8 cellular contexts compared by ENCODE assay signal in genomic region chr2:191758420-191759199, GRCh38.
A peak's percentile ranks its signal among the peaks of the same experiment; 100 is the strongest.
DNase-seq lines count a peak whose midpoint lies in the region; ATAC-seq, FAIRE-seq and TF ChIP-seq lines count a peak whose summit lies in the region.

No MANE protein-coding gene starts in this region.

- peak; percentile 70 for TF ChIP-seq CTCF in VCaP (conservative IDR thresholded peaks at IDR 0.05)
- TF ChIP-seq CTCF in choroid plexus epithelial cell (conservative IDR thresholded peaks at IDR 0.05; ENCODE audit: low read depth, low read length): peak; percentile 86
- peak; percentile 1 for TF ChIP-seq CTCF in lung (IDR thresholded peaks at IDR 0.05; ENCODE audit: control extremely low read depth, extremely low read depth)
- TF ChIP-seq CTCF in testis (IDR thresholded peaks at IDR 0.05): peak in 1 of 3 experiments; percentile 23

- no peaks in the 10 kb centered on the region for H3K79me2 ChIP-seq in ACC112 (ENCODE audit: control insufficient read depth, insufficient read depth, low read length, unreplicated experiment)

- peak; percentile 100 for ATAC-seq in HG02852 (IDR thresholded peaks at IDR 0.05; ENCODE audit: unreplicated experiment)
- ATAC-seq in lung (ENCODE audit: insufficient read depth, low FRiP score): peak; percentile 94

- DNase-seq in GM18507 (ENCODE audit: extremely low spot score, insufficient read length, low read depth) (peak; percentile 57), NCI-H146 (lab: John Stamatoyannopoulos, UW) (peak; percentile 64), choroid plexus epithelial cell (ENCODE audit: low read depth) (peak; percentile 72), lung (ENCODE audit: low spot score) (peak; percentile 58), testis (peak; percentile 52)

- no peak for TF ChIP-seq POLR2A in testis (IDR thresholded peaks at IDR 0.05)

- H3K4me3 ChIP-seq in ACC112 (ENCODE audit: low read depth, low read length): no peak overlapping the region
- H3K4me3 ChIP-seq in choroid plexus epithelial cell (ENCODE audit: low read depth, low read length): no peak overlapping the region
- no peak overlapping the region for H3K4me3 ChIP-seq in lung
- H3K4me3 ChIP-seq in testis: no peak overlapping the region

- H3K36me3 ChIP-seq in ACC112 (ENCODE audit: insufficient read depth, low read length) (no peaks in the 10 kb centered on the region), lung (ENCODE audit: control insufficient read depth in 2 of 2, insufficient read depth in 2 of 2, low read length in 2 of 2) (no peaks in the 10 kb centered on the region), testis (ENCODE audit: low read depth, missing control alignments) (no peaks in the 10 kb centered on the region)

- H3K27me3 ChIP-seq in ACC112 (ENCODE audit: insufficient read depth, low read length): 0 out of 2 replicates have a peak, but pooled peaks cover 4% of the 10 kb centered on the region
- no peaks in the 10 kb centered on the region for H3K27me3 ChIP-seq in lung (ENCODE audit: control insufficient read depth, insufficient read depth)
- H3K27me3 ChIP-seq in testis: no peaks in the 10 kb centered on the region

- H3K4me1 ChIP-seq in ACC112 (ENCODE audit: control insufficient read depth, insufficient read depth, low read length, unreplicated experiment) (peaks cover 5% of the 10 kb centered on the region), lung (ENCODE audit: control insufficient read depth in 2 of 2, insufficient read depth in 2 of 2, low read length in 2 of 2) (peaks cover 0 to 3% of the 10 kb centered on the region in 2 donors), testis (no peaks in the 10 kb centered on the region)

- FAIRE-seq in GM18507 (lab: Jason Lieb, UNC): peak; percentile 93

- H3K27ac ChIP-seq in ACC112 (ENCODE audit: low read depth, low read length) (no peak overlapping the region), VCaP (no peak overlapping the region), lung (ENCODE audit: low read depth in 1 of 2, low read length in 1 of 2) (no peak overlapping the region), testis (no peak overlapping the region)

- intact Hi-C loops in testis (cut with DNase I; ENCODE audit: low total_unique reads): no loop called here

- WGBS in lung, 2 donors: 44 to 46% methylated on average over 13 of the region's 13 CpGs
- 71 to 74% methylated on average over 13 of the region's 13 CpGs for WGBS in testis, 2 donors

- H3K9me3 ChIP-seq in lung (ENCODE audit: control insufficient read depth in 2 of 2, insufficient read depth in 1 of 2, low read length in 1 of 2): no peaks in the 10 kb centered on the region
- no peaks in the 10 kb centered on the region for H3K9me3 ChIP-seq in testis

- peak overlapping the region; percentile 40 for H2AFZ ChIP-seq in ACC112 (ENCODE audit: low read length, unreplicated experiment)
